Comparison of ENCODE assay signal across 25 cellular contexts in the genomic region with DNA sequence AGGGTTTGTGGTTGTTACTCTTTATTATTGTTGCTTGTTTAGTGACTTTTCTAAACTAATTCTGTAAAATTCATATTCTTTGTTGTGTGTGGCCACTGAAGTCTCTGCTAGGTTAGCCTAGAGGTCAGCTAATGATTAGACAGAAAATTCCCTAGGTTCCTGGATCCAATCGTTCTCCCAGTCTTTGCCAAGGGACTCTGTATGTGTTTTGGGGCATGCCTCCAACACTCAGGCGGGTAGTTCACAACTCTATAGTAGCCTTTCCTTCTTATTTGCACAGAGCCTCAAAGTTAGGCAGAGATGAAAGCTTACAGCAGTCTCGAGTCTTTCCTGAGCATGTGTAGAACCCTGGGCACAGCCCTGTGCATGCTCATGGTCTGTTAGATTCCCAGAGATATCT. TPM values are rescaled to one million over a fixed set of nuclear protein-coding genes. Genes with fewer than 3 reads are reported as not detected.
"Had no signal": no experiment of that assay in that cellular context is flagged by ENCODE, and none has a peak within 500 bp of the region (broad histone marks: within the 10 kb centered on the region; RNA-seq: fewer than 3 reads in every experiment).

No MANE protein-coding gene starts in this region.

- H3K4me3 Mint-ChIP-seq: activated CD4-positive, alpha-beta T cell treated with anti-CD3 and anti-CD28 coated beads for 36 hours; activated CD8-positive, alpha-beta T cell treated with anti-CD3 and anti-CD28 coated beads, Interleukin-2, amount 10 ng/mL, durations not matched to agents 7 days and 5 days; activated naive CD4-positive, alpha-beta T cell treated with anti-CD3 and anti-CD28 coated beads for 36 hours; activated naive CD8-positive, alpha-beta T cell treated with anti-CD3 and anti-CD28 coated beads, Interleukin-2, amount 10 ng/mL, durations not matched to agents 7 days and 5 days; activated T-helper 1 cell treated with anti-CD3 and anti-CD28 coated beads, Interleukin-12 subunit alpha, Interleukin-12 subunit beta, Interleukin-2, Interleukin-4 antibody, amounts not matched to agents 30 ng/mL and 10 ng/mL and 1 ng/mL, durations not matched to agents 14 hours and 24 hours and 36 hours; immature natural killer cell had no signal

- DNase-seq: activated CD4-positive, alpha-beta T cell treated with anti-CD3 and anti-CD28 coated beads for 36 hours; activated CD4-positive, CD25-positive, alpha-beta regulatory T cell; activated CD8-positive, alpha-beta T cell treated with anti-CD3 and anti-CD28 coated beads, Interleukin-2, amount 10 ng/mL, durations not matched to agents 7 days and 5 days; activated effector memory CD4-positive, alpha-beta T cell treated with anti-CD3 and anti-CD28 coated beads, Interleukin-2, amount 50 U/mL, for 16 hours; activated naive CD4-positive, alpha-beta T cell treated with anti-CD3 and anti-CD28 coated beads for 36 hours; activated naive CD8-positive, alpha-beta T cell treated with anti-CD3 and anti-CD28 coated beads, Interleukin-2, amount 10 ng/mL, durations not matched to agents 7 days and 5 days; amniotic stem cell; cortex of kidney; foreskin keratinocyte; hypothalamus; immature natural killer cell; nucleus accumbens; stimulated activated CD4-positive, alpha-beta T cell treated with anti-CD3 and anti-CD28 coated beads, Interleukin-2, amount 100 ng/mL, for 48 hours; stimulated activated naive CD8-positive, alpha-beta T cell treated with anti-CD3 and anti-CD28 coated beads, Interleukin-15, Interleukin-2, amounts not matched to agents 100 U/mL and 50 U/mL, for 24 hours; trophoblast cell had no signal

- H3K4me1 ChIP-seq: foreskin keratinocyte had no signal

- H3K9me3 Mint-ChIP-seq: activated naive CD4-positive, alpha-beta T cell treated with anti-CD3 and anti-CD28 coated beads for 36 hours; immature natural killer cell had no signal

- H3K27ac ChIP-seq: brain microvascular endothelial cell, esophagus muscularis mucosa, foreskin keratinocyte, heart left ventricle, right atrium auricular region, testis, vagina had no signal

- FAIRE-seq: astrocyte had no signal

- H3K36me3 Mint-ChIP-seq: immature natural killer cell had no signal

- H3K27ac Mint-ChIP-seq: activated CD4-positive, alpha-beta T cell treated with anti-CD3 and anti-CD28 coated beads for 36 hours; activated CD8-positive, alpha-beta T cell treated with anti-CD3 and anti-CD28 coated beads, Interleukin-2, amount 10 ng/mL, durations not matched to agents 7 days and 5 days; activated naive CD4-positive, alpha-beta T cell treated with anti-CD3 and anti-CD28 coated beads for 36 hours; activated naive CD8-positive, alpha-beta T cell treated with anti-CD3 and anti-CD28 coated beads, Interleukin-2, amount 10 ng/mL, durations not matched to agents 7 days and 5 days; activated T-helper 1 cell treated with anti-CD3 and anti-CD28 coated beads, Interleukin-12 subunit alpha, Interleukin-12 subunit beta, Interleukin-2, Interleukin-4 antibody, amounts not matched to agents 30 ng/mL and 10 ng/mL and 1 ng/mL, durations not matched to agents 14 hours and 24 hours and 36 hours; immature natural killer cell had no signal

- H3K27me3 ChIP-seq: brain microvascular endothelial cell, esophagus muscularis mucosa, heart left ventricle, right atrium auricular region, testis, vagina had no signal

- H3K36me3 ChIP-seq: brain microvascular endothelial cell, esophagus muscularis mucosa, heart left ventricle, right atrium auricular region, vagina had no signal

- H3K4me1 Mint-ChIP-seq: activated CD4-positive, alpha-beta T cell treated with anti-CD3 and anti-CD28 coated beads for 36 hours; activated naive CD8-positive, alpha-beta T cell treated with anti-CD3 and anti-CD28 coated beads, Interleukin-2, amount 10 ng/mL, durations not matched to agents 7 days and 5 days; immature natural killer cell had no signal

- H3K4me3 ChIP-seq: esophagus muscularis mucosa, heart left ventricle, mucosa of descending colon, right atrium auricular region, testis, vagina had no signal

- H3K9me3 ChIP-seq: esophagus muscularis mucosa, mucosa of descending colon, right atrium auricular region, testis, vagina had no signal

- ATAC-seq: activated CD4-positive, alpha-beta T cell treated with anti-CD3 and anti-CD28 coated beads for 36 hours; activated CD8-positive, alpha-beta T cell treated with anti-CD3 and anti-CD28 coated beads, Interleukin-2, amount 10 ng/mL, durations not matched to agents 7 days and 5 days; foreskin keratinocyte; heart left ventricle; mucosa of descending colon; stimulated activated naive CD8-positive, alpha-beta T cell treated with anti-CD3 and anti-CD28 coated beads, Interleukin-15, Interleukin-2, amounts not matched to agents 100 U/mL and 50 U/mL, for 24 hours had no signal

RNA-seq across cellular contexts. Expression of gene RIN3, which starts 32.7 kb away (rescaled TPM):
- polyA plus RNA-seq: neural cell had no signal
